Comparison of ENCODE assay signal across 16 cellular contexts in genomic region chr6:142929751-142930358, GRCh38. TPM values are rescaled to one million over a fixed set of nuclear protein-coding genes. Genes with fewer than 3 reads are reported as not detected.
DNase-seq lines count a peak whose midpoint lies in the region; ATAC-seq and TF ChIP-seq lines count a peak whose summit lies in the region.
"Had no signal": no experiment of that assay in that cellular context is flagged by ENCODE, and none has a peak within 500 bp of the region (broad histone marks: within the 10 kb centered on the region; RNA-seq: fewer than 3 reads in every experiment).

No MANE protein-coding gene starts in this region.

- no peak overlapping the region for H2AFZ ChIP-seq in OCI-LY7 (ENCODE audit: low read length)

- peaks cover 15% of the 10 kb centered on the region for H3K36me3 Mint-ChIP-seq in activated T-cell treated with anti-CD3 and anti-CD28 coated beads, Interleukin-2, amount 50 U/mL, for 4 hours (ENCODE audit: insufficient read depth)
- no peaks in the 10 kb centered on the region for H3K36me3 Mint-ChIP-seq in stimulated activated memory B cell treated with anti-CD40 and anti-IgM and Interleukin-4, amounts not matched to agents 10 μg/mL and 1 μg/mL and 100 μg/mL, for 72 hours

- POLR2A ChIA-PET in OCI-LY7 (lab: Charles Lee), result interaction anchor here (0.6 to 2.6 kb wide), 6 partner anchors 9 to 71 kb away, joined by 3 to 10 read pairs (median 5); no protein-coding TSS in a partner anchor

- DNase-seq in activated T-cell treated with anti-CD3 and anti-CD28 coated beads, Interleukin-2, amount 50 U/mL, for 4 hours, result no peak
- DNase-seq in activated T-cell treated with anti-CD3 and anti-CD28 coated beads for 4 hours (no peak), OCI-LY7 (ENCODE audit: low spot score) (no peak), KG1 (lab: John Stamatoyannopoulos, UW) (no peak), GM03348 (ENCODE audit: low spot score) (no peak), C1 segment of cervical spinal cord (lab: John Stamatoyannopoulos, UW) (no peak)
- DNase-seq in effector memory CD4-positive, alpha-beta T cell, result no peak
- DNase-seq: activated CD4-positive, alpha-beta T cell treated with anti-CD3 and anti-CD28 coated beads for 48 hours; anterior cingulate cortex; GF-D8; NCI-H1105; NCI-H524 had no signal

- intact Hi-C loops in OCI-LY7 (cut with micrococcal nuclease; ENCODE audit: unreplicated experiment), result no loop called here

- no peaks in the 10 kb centered on the region for H3K27me3 Mint-ChIP-seq in activated T-cell treated with anti-CD3 and anti-CD28 coated beads, Interleukin-2, amount 50 U/mL, for 4 hours (ENCODE audit: low read depth)
- H3K27me3 Mint-ChIP-seq in stimulated activated memory B cell treated with anti-CD40 and anti-IgM and Interleukin-4, amounts not matched to agents 10 μg/mL and 1 μg/mL and 100 μg/mL, for 72 hours, result no peaks in the 10 kb centered on the region

- no peak overlapping the region for H3K27ac ChIP-seq in OCI-LY7 (ENCODE audit: low read depth, low read length, poor library complexity, severe bottlenecking)
- H3K27ac ChIP-seq in effector memory CD4-positive, alpha-beta T cell (ENCODE audit: insufficient read depth, low read length, poor library complexity, severe bottlenecking), result peak overlapping the region; percentile 98
- H3K27ac ChIP-seq: HL-60 had no signal

- no peaks in the 10 kb centered on the region for H3K9me3 Mint-ChIP-seq in activated T-cell treated with anti-CD3 and anti-CD28 coated beads, Interleukin-2, amount 50 U/mL, for 4 hours
- H3K9me3 Mint-ChIP-seq in stimulated activated memory B cell treated with anti-CD40 and anti-IgM and Interleukin-4, amounts not matched to agents 10 μg/mL and 1 μg/mL and 100 μg/mL, for 72 hours, result no peaks in the 10 kb centered on the region

- H3K9me3 ChIP-seq in OCI-LY7 (ENCODE audit: low read length), result no peaks in the 10 kb centered on the region
- no peaks in the 10 kb centered on the region for H3K9me3 ChIP-seq in effector memory CD4-positive, alpha-beta T cell (ENCODE audit: control insufficient read depth, low read length)

- H3K4me1 Mint-ChIP-seq in activated T-cell treated with anti-CD3 and anti-CD28 coated beads, Interleukin-2, amount 50 U/mL, for 4 hours (ENCODE audit: low read depth), result peaks cover 80% of the 10 kb centered on the region
- H3K4me1 Mint-ChIP-seq in stimulated activated memory B cell treated with anti-CD40 and anti-IgM and Interleukin-4, amounts not matched to agents 10 μg/mL and 1 μg/mL and 100 μg/mL, for 72 hours, result peaks cover 77% of the 10 kb centered on the region

- no peak for TF ChIP-seq CTCF in OCI-LY7 (conservative IDR thresholded peaks at IDR 0.05; ENCODE audit: low read length)

- peaks cover 46% of the 10 kb centered on the region for H4K20me1 ChIP-seq in OCI-LY7 (ENCODE audit: insufficient read depth, low read length)

- H3K79me2 ChIP-seq in OCI-LY7 (ENCODE audit: insufficient read depth, low read depth, low read length), result peaks cover 94% of the 10 kb centered on the region

- H3K27ac Mint-ChIP-seq in stimulated activated memory B cell treated with anti-CD40 and anti-IgM and Interleukin-4, amounts not matched to agents 10 μg/mL and 1 μg/mL and 100 μg/mL, for 72 hours, result peak overlapping the region; percentile 97

- no peaks in the 10 kb centered on the region for H3K9me2 ChIP-seq in OCI-LY7 (ENCODE audit: insufficient read depth, low read length)

- peaks cover 85% of the 10 kb centered on the region for H3K4me1 ChIP-seq in OCI-LY7 (ENCODE audit: insufficient read depth, low read length, poor library complexity, severe bottlenecking)
- H3K4me1 ChIP-seq in effector memory CD4-positive, alpha-beta T cell (ENCODE audit: control insufficient read depth, insufficient read depth, low read length, poor library complexity, severe bottlenecking), result peaks cover 43% of the 10 kb centered on the region

- H3K4me3 ChIP-seq in OCI-LY7 (ENCODE audit: low read depth, low read length, poor library complexity, severe bottlenecking), result no peak overlapping the region
- peak overlapping the region; percentile 78 for H3K4me3 ChIP-seq in effector memory CD4-positive, alpha-beta T cell (ENCODE audit: insufficient read depth, low read depth, low read length, poor library complexity, severe bottlenecking)

- H3K4me2 ChIP-seq in OCI-LY7 (ENCODE audit: low read length), result peak overlapping the region; percentile 100

- CTCF ChIA-PET in OCI-LY7 (lab: Charles Lee; ENCODE audit: unreplicated experiment), result no interaction called here

- ATAC-seq in activated T-cell treated with anti-CD3 and anti-CD28 coated beads, Interleukin-2, amount 50 U/mL, for 4 hours, result peak in 1 of 2 donors; percentile 29
- ATAC-seq in stimulated activated memory B cell treated with anti-CD40 and anti-IgM and Interleukin-4, amounts not matched to agents 10 μg/mL and 1 μg/mL and 100 μg/mL, for 72 hours, result no peak
- ATAC-seq: Right ventricle myocardium inferior, sciatic nerve had no signal

- BruUV-seq in OCI-LY7 (replicated peaks; lab: Mats Ljungman, UMichigan), result no TSS peak

- H3K36me3 ChIP-seq in OCI-LY7 (ENCODE audit: insufficient read depth, low read length), result peaks cover 6% of the 10 kb centered on the region; the same call in 1 of the 2 replicates
- no peaks in the 10 kb centered on the region for H3K36me3 ChIP-seq in effector memory CD4-positive, alpha-beta T cell (ENCODE audit: control insufficient read depth, insufficient read depth, low read length)

- no peaks in the 10 kb centered on the region for H3K27me3 ChIP-seq in effector memory CD4-positive, alpha-beta T cell (replicated peaks; ENCODE audit: control insufficient read depth, insufficient read depth, low read length, poor library complexity, severe bottlenecking)

- peak overlapping the region; percentile 90 for H3K4me3 Mint-ChIP-seq in activated T-cell treated with anti-CD3 and anti-CD28 coated beads, Interleukin-2, amount 50 U/mL, for 4 hours
- H3K4me3 Mint-ChIP-seq in stimulated activated memory B cell treated with anti-CD40 and anti-IgM and Interleukin-4, amounts not matched to agents 10 μg/mL and 1 μg/mL and 100 μg/mL, for 72 hours, result peak overlapping the region; percentile 40

RNA-seq across cellular contexts. Expression of gene HIVEP2, which starts 15.1 kb away (rescaled TPM):
- 10 to 100 TPM; 34.9 to 40.9 (median 36.3) TPM for total RNA-seq in activated T-cell treated with anti-CD3 and anti-CD28 coated beads, Interleukin-2, amount 50 U/mL, for 4 hours
- 16.9 and 24.6 TPM in 2 replicates for total RNA-seq in OCI-LY7 (2014; rRNA removed; shearing (Covaris generic))
- 18.8 and 21.9 TPM in 2 replicates for total RNA-seq in OCI-LY7 (2022)
